Comparison of ENCODE assay signal across 15 cellular contexts in genomic region chr12:92995258-92995905, GRCh38.
DNase-seq lines count a peak whose midpoint lies in the region; ATAC-seq, FAIRE-seq and TF ChIP-seq lines count a peak whose summit lies in the region.
"Had no signal": no experiment of that assay in that cellular context is flagged by ENCODE, and none has a peak within 500 bp of the region (broad histone marks: within the 10 kb centered on the region; RNA-seq: fewer than 3 reads in every experiment).

No MANE protein-coding gene starts in this region.

- H3K4me2 ChIP-seq in HepG2 (ENCODE audit: low read depth, low read length): no peak overlapping the region

- TF ChIP-seq POLR2A in thyroid gland (IDR thresholded peaks at IDR 0.05) (no peak), HepG2 (IDR thresholded peaks at IDR 0.05; ENCODE audit: insufficient read depth in 1 of 2, low read depth in 2 of 2, low read length in 2 of 2) (no peak)

- in situ Hi-C loops in HepG2 (cut with HindIII; ENCODE audit: extremely low pct_ligation_motif_present, low pct_unique_long_range_greater_than_20kb): loop anchor here (10.0 kb wide), 1 partner anchor 409 kb away; no protein-coding TSS in a partner anchor

- no peak for FAIRE-seq in HepG2 (lab: Jason Lieb, UNC)
- FAIRE-seq: endometrium had no signal

- H3K4me1 ChIP-seq in thyroid gland (peaks cover 5 to 7% of the 10 kb centered on the region in 2 donors), HepG2 (ENCODE audit: insufficient read depth, low read length) (peaks cover 6% of the 10 kb centered on the region)
- H3K4me1 ChIP-seq: testis had no signal

- H3K27ac ChIP-seq in thyroid gland: peak overlapping the region; percentile 30 to 67 (median 41)
- H3K27ac ChIP-seq in HepG2 (ENCODE audit: extremely low read length, insufficient read depth, low read length): no peak overlapping the region
- H3K27ac ChIP-seq: neutrophil, testis had no signal

- H3K27me3 ChIP-seq in thyroid gland (no peaks in the 10 kb centered on the region), HepG2 (ENCODE audit: control insufficient read depth in 1 of 2, insufficient read depth in 2 of 2, low read length in 2 of 2) (no peaks in the 10 kb centered on the region)
- H3K27me3 ChIP-seq: neutrophil, testis had no signal

- POLR2A ChIA-PET in HepG2 (lab: Yijun Ruan, JAX): no interaction called here

- peak; percentile 65 to 72 for DNase-seq in thyroid gland
- DNase-seq in HT-29 (ENCODE audit: low spot score): no peak
- no peak for DNase-seq in HepG2 (ENCODE audit: low spot score)
- DNase-seq in NCI-H526 (lab: John Stamatoyannopoulos, UW): no peak
- DNase-seq: activated CD4-positive, alpha-beta T cell treated with anti-CD3 and anti-CD28 coated beads, Interleukin-2, amount 50 U/mL, for 1 hour; HFFc6; NCI-H1417 treated with DMSO at 0.1 percent for 48 hours; SIG-M5; stimulated activated CD4-positive, alpha-beta T cell treated with anti-CD3 and anti-CD28 coated beads, Interleukin-1b, Interleukin-23, amount 100 ng/mL, for 48 hours; testis had no signal

- 29 to 32% methylated on average over 7 of the region's 7 CpGs for WGBS in thyroid gland, 2 donors
- WGBS in HepG2 (ENCODE audit: low lambda C conversion rate): 91% methylated on average over 7 of the region's 7 CpGs

- TF ChIP-seq RAD21 in HepG2 (CRISPR knock-in tag; IDR thresholded peaks at IDR 0.05): no peak

- H3K36me3 ChIP-seq in thyroid gland (no peaks in the 10 kb centered on the region), HepG2 (replicated peaks in 1 of 2; ENCODE audit: control insufficient read depth in 1 of 2, insufficient read depth in 2 of 2, low read length in 2 of 2) (no peaks in the 10 kb centered on the region)
- H3K36me3 ChIP-seq: neutrophil had no signal

- H3K4me3 ChIP-seq in thyroid gland (replicated peaks in 1 of 3) (no peak overlapping the region), HepG2 (replicated peaks in 1 of 3; ENCODE audit: insufficient read depth in 1 of 3, low read depth in 2 of 3, low read length in 3 of 3) (no peak overlapping the region)
- H3K4me3 ChIP-seq: testis had no signal

- no peak overlapping the region for H2AFZ ChIP-seq in HepG2 (ENCODE audit: low read length)

- H4K20me1 ChIP-seq in HepG2 (ENCODE audit: insufficient read depth, low read length): no peaks in the 10 kb centered on the region

- CTCF ChIA-PET in HepG2 (lab: Yijun Ruan, JAX; ENCODE audit: low intra/inter-chr PET ratio, low total read pairs): no interaction called here

- ATAC-seq in GM19043 (IDR thresholded peaks at IDR 0.05; ENCODE audit: low read depth, unreplicated experiment): peak; percentile 78
- peak; percentile 60 for ATAC-seq in HG02623 (IDR thresholded peaks at IDR 0.05; ENCODE audit: unreplicated experiment)
- ATAC-seq in HG03457 (IDR thresholded peaks at IDR 0.05; ENCODE audit: unreplicated experiment): peak; percentile 53
- no peak for ATAC-seq in HepG2

- no TSS peak for BruUV-seq in HepG2 (replicated peaks; lab: Mats Ljungman, UMichigan)

- H3K9ac ChIP-seq in HepG2 (ENCODE audit: insufficient read depth, low read depth, low read length): no peak overlapping the region

- H3K9me3 ChIP-seq in thyroid gland: no peaks in the 10 kb centered on the region
- no peaks in the 10 kb centered on the region for H3K9me3 ChIP-seq in HepG2 (ENCODE audit: low read length)
- H3K9me3 ChIP-seq: neutrophil, testis had no signal

- no peaks in the 10 kb centered on the region for H3K79me2 ChIP-seq in HepG2 (ENCODE audit: insufficient read depth, low read length)

- TF ChIP-seq CTCF in thyroid gland (IDR thresholded peaks at IDR 0.05) (no peak), HepG2 (CRISPR knock-in tag; IDR thresholded peaks at IDR 0.05) (no peak)

- intact Hi-C loops in thyroid gland (cut with DNase I): no loop called here
- intact Hi-C loops in HepG2 (cut with micrococcal nuclease; ENCODE audit: unreplicated experiment): no loop called here

- TF ChIP-seq EP300 in HepG2 (IDR thresholded peaks at IDR 0.05; ENCODE audit: low read depth in 2 of 2, low read length in 2 of 2) (no peak), HepG2 (CRISPR knock-in tag; IDR thresholded peaks at IDR 0.05; ENCODE audit: borderline replicate concordance) (no peak)

TF ChIP-seq in HepG2, 621 proteins besides CTCF, POLR2A, EP300 and RAD21 (continues in another document):
- no peak for TF ChIP-seq ARID4A (CRISPR knock-in tag; IDR thresholded peaks at IDR 0.05; ENCODE audit: borderline replicate concordance)
- TF ChIP-seq, protein P1, sequence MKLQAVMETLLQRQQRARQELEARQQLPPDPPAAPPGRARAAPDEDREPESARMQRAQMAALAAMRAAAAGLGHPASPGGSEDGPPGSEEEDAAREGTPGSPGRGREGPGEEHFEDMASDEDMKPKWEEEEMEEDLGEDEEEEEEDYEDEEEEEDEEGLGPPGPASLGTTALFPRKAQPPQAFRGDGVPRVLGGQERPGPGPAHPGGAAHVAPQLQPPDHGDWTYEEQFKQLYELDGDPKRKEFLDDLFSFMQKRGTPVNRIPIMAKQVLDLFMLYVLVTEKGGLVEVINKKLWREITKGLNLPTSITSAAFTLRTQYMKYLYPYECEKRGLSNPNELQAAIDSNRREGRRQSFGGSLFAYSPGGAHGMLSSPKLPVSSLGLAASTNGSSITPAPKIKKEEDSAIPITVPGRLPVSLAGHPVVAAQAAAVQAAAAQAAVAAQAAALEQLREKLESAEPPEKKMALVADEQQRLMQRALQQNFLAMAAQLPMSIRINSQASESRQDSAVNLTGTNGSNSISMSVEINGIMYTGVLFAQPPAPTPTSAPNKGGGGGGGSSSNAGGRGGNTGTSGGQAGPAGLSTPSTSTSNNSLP (IDR thresholded peaks at IDR 0.05; ENCODE audit: low read depth, low read length): no peak
- no peak for TF ChIP-seq ZBTB26 (CRISPR knock-in tag; IDR thresholded peaks at IDR 0.05; ENCODE audit: borderline replicate concordance)
- TF ChIP-seq SETDB1 (CRISPR knock-in tag; IDR thresholded peaks at IDR 0.05; ENCODE audit: borderline replicate concordance): no peak
- TF ChIP-seq PRDM4 (CRISPR knock-in tag; IDR thresholded peaks at IDR 0.05; ENCODE audit: borderline replicate concordance): no peak
- no peak for TF ChIP-seq ZNF33B (CRISPR knock-in tag; IDR thresholded peaks at IDR 0.05)

Comparison
In these comparisons a context has a peak if more than half of its experiments do, and no peak if none do; other contexts are left out.
1. DNase-seq: peak in thyroid gland (2 of 2); none in HT-29 (single experiment), HepG2 (single experiment) and NCI-H526 (0 of 2).